ENCODE assay signal across 10 cellular contexts in genomic region chr15:59315914-59316428, GRCh38. TPM values are rescaled to one million over a fixed set of nuclear protein-coding genes. Genes with fewer than 3 reads are reported as not detected.
DNase-seq lines count a peak whose midpoint lies in the region; ATAC-seq and TF ChIP-seq lines count a peak whose summit lies in the region.
"Had no signal": no experiment of that assay in that cellular context is flagged by ENCODE, and none has a peak within 500 bp of the region (broad histone marks: within the 10 kb centered on the region; RNA-seq: fewer than 3 reads in every experiment).

No MANE protein-coding gene starts in this region.

- H3K4me3 Mint-ChIP-seq in activated T-cell treated with anti-CD3 and anti-CD28 coated beads, Interleukin-2, amount 50 U/mL, for 24 hours: no peak overlapping the region

- no peaks in the 10 kb centered on the region for H3K9me3 ChIP-seq in RWPE2 (ENCODE audit: severe bottlenecking)
- 0 out of 2 replicates have a peak, but pooled peaks cover 3% of the 10 kb centered on the region for H3K9me3 ChIP-seq in OCI-LY7 (ENCODE audit: low read length)

- TF ChIP-seq CTCF in RWPE2 (IDR thresholded peaks at IDR 0.05; ENCODE audit: poor library complexity, severe bottlenecking) (no peak), OCI-LY7 (conservative IDR thresholded peaks at IDR 0.05; ENCODE audit: low read length) (no peak)

- intact Hi-C loops in OCI-LY7 (cut with micrococcal nuclease; ENCODE audit: unreplicated experiment): no loop called here

- H3K79me2 ChIP-seq in OCI-LY7 (ENCODE audit: insufficient read depth, low read depth, low read length): no peaks in the 10 kb centered on the region

- CTCF ChIA-PET in OCI-LY7 (lab: Charles Lee; ENCODE audit: unreplicated experiment): no interaction called here

- H3K27ac ChIP-seq in RWPE2 (ENCODE audit: poor library complexity, severe bottlenecking): peak overlapping the region; percentile 64
- no peak overlapping the region for H3K27ac ChIP-seq in OCI-LY7 (ENCODE audit: low read depth, low read length, poor library complexity, severe bottlenecking)

- no TSS peak for BruUV-seq in OCI-LY7 (replicated peaks; lab: Mats Ljungman, UMichigan)

- in situ Hi-C loops in ACHN (cut with HindIII; ENCODE audit: low pct_ligation_motif_present, low pct_unique_long_range_greater_than_20kb, low sequenced_read_pairs): no loop called here

- H3K4me3 ChIP-seq in RWPE2 (ENCODE audit: severe bottlenecking) (no peak overlapping the region), OCI-LY7 (ENCODE audit: low read depth, low read length, poor library complexity, severe bottlenecking) (no peak overlapping the region)

- H3K36me3 Mint-ChIP-seq in activated T-cell treated with anti-CD3 and anti-CD28 coated beads, Interleukin-2, amount 50 U/mL, for 24 hours (ENCODE audit: low read depth): no peaks in the 10 kb centered on the region

- H3K4me1 ChIP-seq in RWPE2 (ENCODE audit: insufficient read depth, poor library complexity, severe bottlenecking) (peaks cover 48% of the 10 kb centered on the region), OCI-LY7 (ENCODE audit: insufficient read depth, low read length, poor library complexity, severe bottlenecking) (no peaks in the 10 kb centered on the region)

- H3K27ac Mint-ChIP-seq in activated T-cell treated with anti-CD3 and anti-CD28 coated beads, Interleukin-2, amount 50 U/mL, for 24 hours: no peak overlapping the region
- H3K27ac Mint-ChIP-seq: progenitor cell of endocrine pancreas had no signal

- ATAC-seq in RWPE2 (ENCODE audit: low read depth): peak; percentile 15; the same call in 1 of the 3 replicates

- H3K36me3 ChIP-seq in RWPE2 (ENCODE audit: low read depth): peaks cover 14% of the 10 kb centered on the region
- no peaks in the 10 kb centered on the region for H3K36me3 ChIP-seq in OCI-LY7 (ENCODE audit: insufficient read depth, low read length)

- no peaks in the 10 kb centered on the region for H3K9me2 ChIP-seq in OCI-LY7 (ENCODE audit: insufficient read depth, low read length)

- POLR2A ChIA-PET in OCI-LY7 (lab: Charles Lee): interaction anchor here (0.7 to 1.0 kb wide), 2 partner anchors 47 to 68 kb away, joined by 3 to 4 read pairs; no protein-coding TSS in a partner anchor

- no peaks in the 10 kb centered on the region for H4K20me1 ChIP-seq in OCI-LY7 (ENCODE audit: insufficient read depth, low read length)

- no peaks in the 10 kb centered on the region for H3K27me3 ChIP-seq in RWPE2 (ENCODE audit: insufficient read depth, poor library complexity, severe bottlenecking)

- DNase-seq in ACHN (peak; percentile 90), HCEC 1CT (peak; percentile 27), RWPE2 (ENCODE audit: low spot score) (peak; percentile 38), kidney tubule cell (ENCODE audit: low spot score) (peak; percentile 62), T1000 (lab: John Stamatoyannopoulos, UW) (no peak), OCI-LY7 (ENCODE audit: low spot score) (no peak), retina (no peak)
- no peak for DNase-seq in activated T-cell treated with anti-CD3 and anti-CD28 coated beads, Interleukin-2, amount 50 U/mL, for 24 hours
- DNase-seq: activated naive CD4-positive, alpha-beta T cell treated with Interleukin-2 at 50 U/mL for 16 hours had no signal

- H2AFZ ChIP-seq in OCI-LY7 (ENCODE audit: low read length): no peak overlapping the region

- H3K4me2 ChIP-seq in OCI-LY7 (ENCODE audit: low read length): no peak overlapping the region

- no peaks in the 10 kb centered on the region for H3K4me1 Mint-ChIP-seq in activated T-cell treated with anti-CD3 and anti-CD28 coated beads, Interleukin-2, amount 50 U/mL, for 24 hours (ENCODE audit: low read depth)

- no peaks in the 10 kb centered on the region for H3K27me3 Mint-ChIP-seq in activated T-cell treated with anti-CD3 and anti-CD28 coated beads, Interleukin-2, amount 50 U/mL, for 24 hours
- H3K27me3 Mint-ChIP-seq: progenitor cell of endocrine pancreas had no signal

- no peaks in the 10 kb centered on the region for H3K9me3 Mint-ChIP-seq in activated T-cell treated with anti-CD3 and anti-CD28 coated beads, Interleukin-2, amount 50 U/mL, for 24 hours

RNA-seq across cellular contexts. Expression of gene MYO1E, which starts 56.7 kb away (rescaled TPM):
- total RNA-seq in OCI-LY7 (2014; rRNA removed; shearing (Covaris generic)): 0.72 and 1.5 TPM in 2 replicates
- total RNA-seq in OCI-LY7 (2022): 17.3 and 26.5 TPM in 2 replicates

Comparison
In these comparisons a context has a peak if more than half of its experiments do, and no peak if none do; other contexts are left out.
1. DNase-seq: peak in ACHN (single experiment), HCEC 1CT (single experiment), RWPE2 (single experiment) and kidney tubule cell (single experiment); none in T1000 (single experiment), activated T-cell treated with anti-CD3 and anti-CD28 coated beads, Interleukin-2, amount 50 U/mL, for 24 hours (single experiment), OCI-LY7 (single experiment) and retina (single experiment).